Comparison of ENCODE assay signal across 22 cellular contexts in genomic region chr14:85409496-85410210, GRCh38.
"Had no signal": no experiment of that assay in that cellular context is flagged by ENCODE, and none has a peak within 500 bp of the region (broad histone marks: within the 10 kb centered on the region; RNA-seq: fewer than 3 reads in every experiment).

No MANE protein-coding gene starts in this region.

- H3K9ac ChIP-seq: neural progenitor cell had no signal

- H3K27me3 Mint-ChIP-seq: activated naive CD4-positive, alpha-beta T cell treated with anti-CD3 and anti-CD28 coated beads, Interleukin-2, amount 10 ng/mL, durations not matched to agents 7 days and 5 days; central memory CD8-positive, alpha-beta T cell; dendritic cell treated with granulocyte-macrophage colony-stimulating factor and Interleukin-4, amounts not matched to agents 40 ng/mL and 50 ng/mL, for 4 days; naive thymus-derived CD8-positive, alpha-beta T cell had no signal

- H3K4me2 ChIP-seq: neural progenitor cell had no signal

- H3K27ac ChIP-seq: gastroesophageal sphincter, left lung, neural progenitor cell, spleen, suprapubic skin, tibial artery had no signal

- H3K27me3 ChIP-seq: gastroesophageal sphincter, left lung, neural progenitor cell, spleen, suprapubic skin, tibial artery had no signal

- ATAC-seq: gastroesophageal sphincter; left lung; naive thymus-derived CD8-positive, alpha-beta T cell; right cardiac atrium had no signal

- DNase-seq: activated CD4-positive, alpha-beta T cell treated with anti-CD3 and anti-CD28 coated beads for 4 hours; activated CD4-positive, alpha-beta T cell treated with anti-CD3 and anti-CD28 coated beads, Interleukin-2, amount 50 U/mL, for 48 hours; activated CD4-positive, CD25-positive, alpha-beta regulatory T cell; activated CD8-positive, alpha-beta memory T cell treated with anti-CD3 and anti-CD28 coated beads for 24 hours; activated effector memory CD4-positive, alpha-beta T cell treated with Interleukin-2 at 50 U/mL for 16 hours; activated naive CD4-positive, alpha-beta T cell treated with anti-CD3 and anti-CD28 coated beads, Interleukin-2, amount 10 ng/mL, durations not matched to agents 7 days and 5 days; amygdala; endodermal cell; head of caudate nucleus; left lung; naive thymus-derived CD8-positive, alpha-beta T cell; posterior cingulate gyrus; right cardiac atrium; spleen; stimulated activated naive CD4-positive, alpha-beta T cell; tibial artery had no signal

- H3K4me3 ChIP-seq: gastroesophageal sphincter, left lung, neural progenitor cell, spleen, suprapubic skin, tibial artery had no signal

- H3K36me3 ChIP-seq: gastroesophageal sphincter, left lung, neural progenitor cell, spleen, suprapubic skin, tibial artery had no signal

- H3K9me3 ChIP-seq: gastroesophageal sphincter, left lung, spleen, suprapubic skin, tibial artery had no signal

- H3K9me3 Mint-ChIP-seq: endodermal cell, mesothelial cell of epicardium, neural progenitor cell had no signal

- H3K36me3 Mint-ChIP-seq: activated naive CD4-positive, alpha-beta T cell treated with anti-CD3 and anti-CD28 coated beads, Interleukin-2, amount 10 ng/mL, durations not matched to agents 7 days and 5 days; mesothelial cell of epicardium; naive thymus-derived CD8-positive, alpha-beta T cell; neural progenitor cell had no signal

- H3K27ac Mint-ChIP-seq: activated naive CD4-positive, alpha-beta T cell treated with anti-CD3 and anti-CD28 coated beads, Interleukin-2, amount 10 ng/mL, durations not matched to agents 7 days and 5 days; dendritic cell treated with granulocyte-macrophage colony-stimulating factor and Interleukin-4, amounts not matched to agents 40 ng/mL and 50 ng/mL, for 4 days; endodermal cell; mesothelial cell of epicardium; naive thymus-derived CD8-positive, alpha-beta T cell; neural progenitor cell had no signal

- H3K4me1 ChIP-seq: gastroesophageal sphincter, left lung, neural progenitor cell, tibial artery had no signal

- H2AFZ ChIP-seq: neural progenitor cell had no signal

- H3K4me3 Mint-ChIP-seq: activated naive CD4-positive, alpha-beta T cell treated with anti-CD3 and anti-CD28 coated beads, Interleukin-2, amount 10 ng/mL, durations not matched to agents 7 days and 5 days; central memory CD8-positive, alpha-beta T cell; dendritic cell treated with granulocyte-macrophage colony-stimulating factor and Interleukin-4, amounts not matched to agents 40 ng/mL and 50 ng/mL, for 4 days; endodermal cell; mesothelial cell of epicardium; naive thymus-derived CD8-positive, alpha-beta T cell; neural progenitor cell had no signal

- H3K4me1 Mint-ChIP-seq: activated naive CD4-positive, alpha-beta T cell treated with anti-CD3 and anti-CD28 coated beads, Interleukin-2, amount 10 ng/mL, durations not matched to agents 7 days and 5 days; central memory CD8-positive, alpha-beta T cell; naive thymus-derived CD8-positive, alpha-beta T cell had no signal
